ENCODE assay signal across 20 cellular contexts in genomic region chr4:31083451-31083850, GRCh38.
DNase-seq lines count a peak whose midpoint lies in the region; ATAC-seq and TF ChIP-seq lines count a peak whose summit lies in the region.
"Had no signal": no experiment of that assay in that cellular context is flagged by ENCODE, and none has a peak within 500 bp of the region (broad histone marks: within the 10 kb centered on the region; RNA-seq: fewer than 3 reads in every experiment).

No MANE protein-coding gene starts in this region.

- H3K27ac ChIP-seq in ascending aorta (peak overlapping the region; percentile 41 to 78), thoracic aorta (peak overlapping the region; percentile 50 to 69)
- H3K27ac ChIP-seq: 22Rv1, A549, BLaER1 had no signal

- intact Hi-C loops in ascending aorta (cut with DNase I) = no loop called here

- TF ChIP-seq CTCF in ascending aorta (IDR thresholded peaks at IDR 0.05) = no peak
- no peak for TF ChIP-seq CTCF in thoracic aorta (IDR thresholded peaks at IDR 0.05)

- H3K4me3 ChIP-seq in ascending aorta (no peak overlapping the region), thoracic aorta (no peak overlapping the region)
- H3K4me3 ChIP-seq: A549, BLaER1, K562 had no signal

- no peaks in the 10 kb centered on the region for H3K36me3 ChIP-seq in ascending aorta
- no peaks in the 10 kb centered on the region for H3K36me3 ChIP-seq in thoracic aorta
- H3K36me3 ChIP-seq: BLaER1 had no signal

- DNase-seq in NCI-H82 (lab: John Stamatoyannopoulos, UW) = peak; percentile 24
- no peak for DNase-seq in NCI-H82 treated with DMSO at 0.1 percent for 48 hours (lab: John Stamatoyannopoulos, UW; ENCODE audit: unreplicated experiment)
- DNase-seq in NCI-H524 (lab: John Stamatoyannopoulos, UW) = peak; percentile 71 to 81
- no peak for DNase-seq in ascending aorta (ENCODE audit: low spot score in 2 of 2)
- DNase-seq in thoracic aorta (ENCODE audit: low spot score) = no peak
- no peak for DNase-seq in stimulated activated CD4-positive, alpha-beta T cell treated with anti-CD3 and anti-CD28 coated beads, Interleukin-4, amount 100 ng/mL, for 24 hours
- DNase-seq in NCI-H345 treated with DMSO at 0.1 percent for 48 hours (lab: John Stamatoyannopoulos, UW; ENCODE audit: unreplicated experiment) = no peak
- no peak for DNase-seq in activated CD4-positive, CD25-positive, alpha-beta regulatory T cell treated with anti-CD3 and anti-CD28 coated beads, Interleukin-2, amount 50 U/mL, for 72 hours
- DNase-seq: CD4-positive, alpha-beta memory T cell; DMS 273 treated with DMSO at 0.1 percent for 48 hours; DMS53; DND-41; EL; GOT3; H7; IMR-90 had no signal

- H3K27me3 ChIP-seq in ascending aorta = no peaks in the 10 kb centered on the region
- no peaks in the 10 kb centered on the region for H3K27me3 ChIP-seq in thoracic aorta (replicated peaks; ENCODE audit: insufficient read depth)
- H3K27me3 ChIP-seq: BLaER1 had no signal

- H3K9me3 ChIP-seq in ascending aorta (no peaks in the 10 kb centered on the region), thoracic aorta (no peaks in the 10 kb centered on the region)
- H3K9me3 ChIP-seq: A549, BLaER1 had no signal

- H3K4me1 ChIP-seq in ascending aorta = peaks cover 18 to 51% of the 10 kb centered on the region in 2 donors
- H3K4me1 ChIP-seq in thoracic aorta (ENCODE audit: control insufficient read depth in 1 of 2, low read depth in 2 of 2) = peaks cover 50 to 68% of the 10 kb centered on the region in 2 donors
- H3K4me1 ChIP-seq: A549, BLaER1 had no signal

- no peak for ATAC-seq in thoracic aorta (ENCODE audit: insufficient number of reproducible peaks, low FRiP score, low read depth)
- ATAC-seq: A549, K562 had no signal

Comparison
In these comparisons a context has a peak if more than half of its experiments do, and no peak if none do; other contexts are left out.
1. DNase-seq: peak in NCI-H82 (single experiment) and NCI-H524 (2 of 2); none in NCI-H82 treated with DMSO at 0.1 percent for 48 hours (single experiment), ascending aorta (0 of 2), thoracic aorta (single experiment), stimulated activated CD4-positive, alpha-beta T cell treated with anti-CD3 and anti-CD28 coated beads, Interleukin-4, amount 100 ng/mL, for 24 hours (single experiment), NCI-H345 treated with DMSO at 0.1 percent for 48 hours (single experiment) and activated CD4-positive, CD25-positive, alpha-beta regulatory T cell treated with anti-CD3 and anti-CD28 coated beads, Interleukin-2, amount 50 U/mL, for 72 hours (single experiment).